In the genomic region with DNA sequence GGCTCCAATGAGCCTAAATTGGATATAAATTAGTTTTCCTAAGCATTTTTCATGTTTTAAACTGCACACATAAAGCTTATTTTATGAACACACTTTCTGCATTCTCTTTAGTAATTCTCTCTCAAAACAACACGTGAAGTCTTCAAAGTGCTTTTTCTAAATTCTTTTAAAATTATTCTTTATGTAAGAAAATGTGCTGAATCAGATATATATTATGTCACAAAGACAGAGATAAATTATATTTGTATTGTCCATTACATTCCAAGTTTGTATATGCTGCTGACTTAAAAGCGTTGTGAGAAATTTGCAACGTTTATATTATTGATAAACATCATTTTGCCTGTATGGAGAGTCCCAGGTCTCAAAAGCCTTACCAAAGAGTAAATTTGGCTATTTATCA, we compare ENCODE assay signal across 19 cellular contexts.
"Had no signal": no experiment of that assay in that cellular context is flagged by ENCODE, and none has a peak within 500 bp of the region (broad histone marks: within the 10 kb centered on the region; RNA-seq: fewer than 3 reads in every experiment).

No MANE protein-coding gene starts in this region.

- H3K27ac ChIP-seq: SK-N-MC had no signal

- H3K4me3 ChIP-seq: MG63, SJSA1, SK-N-MC had no signal

- H3K36me3 ChIP-seq: MG63, SJSA1 had no signal

- H3K27me3 ChIP-seq: MG63, SJSA1 had no signal

- DNase-seq: Karpas-422, KG1, MG63, NCI-H1092, NCI-H1417 treated with DMSO at 0.1 percent for 48 hours, NCI-H146, NCI-H1694 treated with DMSO at 0.1 percent for 48 hours, NCI-H2107, NCI-H226, NCI-H446, NCI-H510A, NCI-H524 treated with DMSO at 0.1 percent for 48 hours, NCI-H748 treated with DMSO at 0.1 percent for 48 hours, PC-3, SHP77 treated with DMSO at 0.1 percent for 48 hours had no signal

- H3K9me3 ChIP-seq: SJSA1 had no signal

- ATAC-seq: Panc1, PC-3, Right ventricle myocardium inferior had no signal
